In the genomic region with DNA sequence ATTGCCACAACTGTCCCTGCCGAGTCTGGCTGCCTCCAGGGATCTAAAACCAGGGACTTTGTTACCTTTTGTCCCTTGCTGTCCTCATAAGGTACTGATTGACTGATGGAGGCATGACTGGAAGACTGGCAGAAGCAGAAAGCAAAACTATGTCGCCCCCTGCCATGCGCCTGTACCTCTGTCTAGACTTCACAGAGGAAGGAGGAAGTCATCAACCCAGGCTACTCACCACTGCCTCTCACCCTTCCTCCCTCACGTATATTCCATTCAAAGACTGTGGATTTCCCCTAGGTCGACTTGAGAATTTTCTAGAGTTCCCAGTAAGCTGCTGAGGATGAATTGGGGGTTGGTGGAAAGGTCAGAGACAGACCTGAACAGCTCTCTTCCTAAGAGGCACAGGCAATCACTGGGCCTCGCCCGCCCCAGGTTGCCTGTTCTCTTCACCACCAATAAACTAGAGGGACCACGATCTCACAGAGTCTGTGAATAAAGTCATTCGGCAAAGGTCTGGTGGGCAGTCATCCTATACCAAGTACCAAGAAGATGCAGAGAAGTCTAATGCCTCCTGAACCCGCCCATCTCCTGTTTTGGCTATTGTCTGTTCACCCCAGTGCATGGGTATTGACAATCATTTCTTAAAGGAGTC, we compare ENCODE assay signal across 17 cellular contexts. TPM values are rescaled to one million over a fixed set of nuclear protein-coding genes. Genes with fewer than 3 reads are reported as not detected.
"Had no signal": no experiment of that assay in that cellular context is flagged by ENCODE, and none has a peak within 500 bp of the region (broad histone marks: within the 10 kb centered on the region; RNA-seq: fewer than 3 reads in every experiment).

No MANE protein-coding gene starts in this region.

- ATAC-seq: effector memory CD8-positive, alpha-beta T cell; left ventricle myocardium superior; psoas muscle; right cardiac atrium had no signal

- H3K27me3 ChIP-seq: esophagus squamous epithelium, neural progenitor cell, ovary, thyroid gland had no signal

- H3K4me3 ChIP-seq: esophagus squamous epithelium, neural progenitor cell, ovary, psoas muscle, skin epidermis, thyroid gland had no signal

- H2AFZ ChIP-seq: neural progenitor cell had no signal

- H3K27ac ChIP-seq: esophagus squamous epithelium, neural progenitor cell, ovary, psoas muscle, skin epidermis, thyroid gland had no signal

- H3K9ac ChIP-seq: neural progenitor cell had no signal

- H3K36me3 ChIP-seq: esophagus squamous epithelium, neural progenitor cell, ovary, thyroid gland had no signal

- H3K9me3 ChIP-seq: esophagus squamous epithelium, ovary, psoas muscle, thyroid gland had no signal

- DNase-seq: activated CD4-positive, alpha-beta T cell treated with anti-CD3 and anti-CD28 coated beads, Interleukin-2, amount 50 U/mL, for 1 hour; anterior cingulate cortex; caudate nucleus; effector memory CD8-positive, alpha-beta T cell; esophagus squamous epithelium; left ventricle myocardium superior; ovary; psoas muscle; right cardiac atrium; stimulated activated CD4-positive, alpha-beta T cell treated with anti-CD3 and anti-CD28 coated beads, Interleukin-15, amount 100 ng/mL, for 24 hours; stimulated activated CD4-positive, alpha-beta T cell treated with anti-CD3 and anti-CD28 coated beads, Interleukin-2, amount 100 ng/mL, for 48 hours; T-helper 1 cell; T1000; thyroid gland had no signal

- H3K4me1 ChIP-seq: esophagus squamous epithelium, psoas muscle, thyroid gland had no signal

- H3K4me2 ChIP-seq: neural progenitor cell had no signal

RNA-seq across cellular contexts. Expression of a gene that starts 27.5 kb away (rescaled TPM):
- total RNA-seq: mononuclear cell had no signal
